ENCODE assay signal across 1 cellular context in the genomic region with DNA sequence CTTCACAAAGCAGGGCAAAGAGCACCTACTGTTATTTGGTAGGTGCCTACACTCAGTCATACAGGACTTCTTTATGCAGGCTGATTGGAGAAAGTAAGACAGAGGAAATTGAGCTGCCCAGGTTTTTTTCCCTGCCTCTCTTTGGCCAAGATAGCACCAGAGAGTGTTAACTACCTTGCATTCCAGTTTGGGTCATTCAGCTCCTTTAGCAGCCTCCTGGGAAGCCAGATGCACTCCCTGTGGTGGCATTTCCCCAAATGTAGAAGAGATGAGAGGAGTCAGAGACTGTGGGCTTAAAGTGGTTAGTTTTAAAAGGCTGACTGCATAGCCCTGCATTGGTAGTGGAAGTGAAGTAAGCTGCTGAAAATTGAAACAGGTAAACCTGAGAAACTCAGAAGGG.
TF ChIP-seq lines count a peak whose summit lies in the region.

No MANE protein-coding gene starts in this region.

TF ChIP-seq in GM23338, 12 proteins besides CTCF, POLR2A, EP300 and RAD21 (continued from another document):
- TF ChIP-seq, protein P1, sequence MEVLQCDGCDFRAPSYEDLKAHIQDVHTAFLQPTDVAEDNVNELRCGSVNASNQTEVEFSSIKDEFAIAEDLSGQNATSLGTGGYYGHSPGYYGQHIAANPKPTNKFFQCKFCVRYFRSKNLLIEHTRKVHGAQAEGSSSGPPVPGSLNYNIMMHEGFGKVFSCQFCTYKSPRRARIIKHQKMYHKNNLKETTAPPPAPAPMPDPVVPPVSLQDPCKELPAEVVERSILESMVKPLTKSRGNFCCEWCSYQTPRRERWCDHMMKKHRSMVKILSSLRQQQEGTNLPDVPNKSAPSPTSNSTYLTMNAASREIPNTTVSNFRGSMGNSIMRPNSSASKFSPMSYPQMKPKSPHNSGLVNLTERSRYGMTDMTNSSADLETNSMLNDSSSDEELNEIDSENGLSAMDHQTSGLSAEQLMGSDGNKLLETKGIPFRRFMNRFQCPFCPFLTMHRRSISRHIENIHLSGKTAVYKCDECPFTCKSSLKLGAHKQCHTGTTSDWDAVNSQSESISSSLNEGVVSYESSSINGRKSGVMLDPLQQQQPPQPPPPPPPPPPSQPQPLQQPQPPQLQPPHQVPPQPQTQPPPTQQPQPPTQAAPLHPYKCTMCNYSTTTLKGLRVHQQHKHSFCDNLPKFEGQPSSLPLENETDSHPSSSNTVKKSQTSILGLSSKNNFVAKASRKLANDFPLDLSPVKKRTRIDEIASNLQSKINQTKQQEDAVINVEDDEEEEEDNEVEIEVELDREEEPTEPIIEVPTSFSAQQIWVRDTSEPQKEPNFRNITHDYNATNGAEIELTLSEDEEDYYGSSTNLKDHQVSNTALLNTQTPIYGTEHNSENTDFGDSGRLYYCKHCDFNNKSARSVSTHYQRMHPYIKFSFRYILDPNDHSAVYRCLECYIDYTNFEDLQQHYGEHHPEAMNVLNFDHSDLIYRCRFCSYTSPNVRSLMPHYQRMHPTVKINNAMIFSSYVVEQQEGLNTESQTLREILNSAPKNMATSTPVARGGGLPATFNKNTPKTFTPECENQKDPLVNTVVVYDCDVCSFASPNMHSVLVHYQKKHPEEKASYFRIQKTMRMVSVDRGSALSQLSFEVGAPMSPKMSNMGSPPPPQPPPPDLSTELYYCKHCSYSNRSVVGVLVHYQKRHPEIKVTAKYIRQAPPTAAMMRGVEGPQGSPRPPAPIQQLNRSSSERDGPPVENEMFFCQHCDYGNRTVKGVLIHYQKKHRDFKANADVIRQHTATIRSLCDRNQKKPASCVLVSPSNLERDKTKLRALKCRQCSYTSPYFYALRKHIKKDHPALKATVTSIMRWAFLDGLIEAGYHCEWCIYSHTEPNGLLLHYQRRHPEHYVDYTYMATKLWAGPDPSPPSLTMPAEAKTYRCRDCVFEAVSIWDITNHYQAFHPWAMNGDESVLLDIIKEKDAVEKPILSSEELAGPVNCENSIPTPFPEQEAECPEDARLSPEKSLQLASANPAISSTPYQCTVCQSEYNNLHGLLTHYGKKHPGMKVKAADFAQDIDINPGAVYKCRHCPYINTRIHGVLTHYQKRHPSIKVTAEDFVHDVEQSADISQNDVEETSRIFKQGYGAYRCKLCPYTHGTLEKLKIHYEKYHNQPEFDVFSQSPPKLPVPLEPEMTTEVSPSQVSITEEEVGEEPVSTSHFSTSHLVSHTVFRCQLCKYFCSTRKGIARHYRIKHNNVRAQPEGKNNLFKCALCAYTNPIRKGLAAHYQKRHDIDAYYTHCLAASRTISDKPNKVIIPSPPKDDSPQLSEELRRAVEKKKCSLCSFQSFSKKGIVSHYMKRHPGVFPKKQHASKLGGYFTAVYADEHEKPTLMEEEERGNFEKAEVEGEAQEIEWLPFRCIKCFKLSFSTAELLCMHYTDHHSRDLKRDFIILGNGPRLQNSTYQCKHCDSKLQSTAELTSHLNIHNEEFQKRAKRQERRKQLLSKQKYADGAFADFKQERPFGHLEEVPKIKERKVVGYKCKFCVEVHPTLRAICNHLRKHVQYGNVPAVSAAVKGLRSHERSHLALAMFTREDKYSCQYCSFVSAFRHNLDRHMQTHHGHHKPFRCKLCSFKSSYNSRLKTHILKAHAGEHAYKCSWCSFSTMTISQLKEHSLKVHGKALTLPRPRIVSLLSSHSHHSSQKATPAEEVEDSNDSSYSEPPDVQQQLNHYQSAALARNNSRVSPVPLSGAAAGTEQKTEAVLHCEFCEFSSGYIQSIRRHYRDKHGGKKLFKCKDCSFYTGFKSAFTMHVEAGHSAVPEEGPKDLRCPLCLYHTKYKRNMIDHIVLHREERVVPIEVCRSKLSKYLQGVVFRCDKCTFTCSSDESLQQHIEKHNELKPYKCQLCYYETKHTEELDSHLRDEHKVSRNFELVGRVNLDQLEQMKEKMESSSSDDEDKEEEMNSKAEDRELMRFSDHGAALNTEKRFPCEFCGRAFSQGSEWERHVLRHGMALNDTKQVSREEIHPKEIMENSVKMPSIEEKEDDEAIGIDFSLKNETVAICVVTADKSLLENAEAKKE (CRISPR knock-in tag; IDR thresholded peaks at IDR 0.05), result peak; percentile 51; the same call in 1 of the 2 replicates
- TF ChIP-seq, protein P2, sequence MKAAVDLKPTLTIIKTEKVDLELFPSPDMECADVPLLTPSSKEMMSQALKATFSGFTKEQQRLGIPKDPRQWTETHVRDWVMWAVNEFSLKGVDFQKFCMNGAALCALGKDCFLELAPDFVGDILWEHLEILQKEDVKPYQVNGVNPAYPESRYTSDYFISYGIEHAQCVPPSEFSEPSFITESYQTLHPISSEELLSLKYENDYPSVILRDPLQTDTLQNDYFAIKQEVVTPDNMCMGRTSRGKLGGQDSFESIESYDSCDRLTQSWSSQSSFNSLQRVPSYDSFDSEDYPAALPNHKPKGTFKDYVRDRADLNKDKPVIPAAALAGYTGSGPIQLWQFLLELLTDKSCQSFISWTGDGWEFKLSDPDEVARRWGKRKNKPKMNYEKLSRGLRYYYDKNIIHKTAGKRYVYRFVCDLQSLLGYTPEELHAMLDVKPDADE (IDR thresholded peaks at IDR 0.05), result no peak
- TF ChIP-seq ZNF114 (CRISPR knock-in tag; IDR thresholded peaks at IDR 0.05), result no peak
- no peak for TF ChIP-seq EZH2 (IDR thresholded peaks at IDR 0.05; ENCODE audit: low read depth, unreplicated experiment)
- TF ChIP-seq JUNB (IDR thresholded peaks at IDR 0.05; ENCODE audit: unreplicated experiment), result no peak
